In genomic region chr12:8914716-8915526, GRCh38 we compare ENCODE assay signal across 8 cellular contexts. TPM values are rescaled to one million over a fixed set of nuclear protein-coding genes. Genes with fewer than 3 reads are reported as not detected.
DNase-seq lines count a peak whose midpoint lies in the region; ATAC-seq, FAIRE-seq and TF ChIP-seq lines count a peak whose summit lies in the region.

No MANE protein-coding gene starts in this region.

- no peak for TF ChIP-seq CTCF in A549 (IDR thresholded peaks at IDR 0.05)

- WGBS in A549 (ENCODE audit: missing lambda C conversion rate) = 10% methylated on average over 28 of the region's 35 CpGs

- DNase-seq in A549 (ENCODE audit: low read depth in 1 of 2, low spot score in 1 of 2) = peak; percentile 70 to 71
- DNase-seq in NCI-H748 (lab: John Stamatoyannopoulos, UW; ENCODE audit: unreplicated experiment) = peak; percentile 65
- peak; percentile 46 for DNase-seq in activated T-cell treated with anti-CD3 and anti-CD28 coated beads for 1 hour (ENCODE audit: low read depth)
- DNase-seq in erythroblast (lab: John Stamatoyannopoulos, UW) = peak; percentile 40 to 44
- peak; percentile 29 for DNase-seq in myocyte (ENCODE audit: low read depth)
- peak; percentile 21 for DNase-seq in stimulated activated CD8-positive, alpha-beta memory T cell treated with anti-CD3 and anti-CD28 coated beads, Interleukin-7, amount 100 ng/mL, for 24 hours (ENCODE audit: low read depth)

- TF ChIP-seq RAD21 in A549 (conservative IDR thresholded peaks at IDR 0.05 in 1 of 2, IDR thresholded peaks at IDR 0.05 in 1 of 2) = no peak

- POLR2A ChIA-PET in A549 (lab: Yijun Ruan, JAX) = interaction anchor here (2.3 kb wide), 1 partner anchor 34 kb away, joined by 22 read pairs; the partner anchor contains the start of gene M6PR

- H3K4me3 ChIP-seq in A549 = peak overlapping the region; percentile 50

- H3K4me2 ChIP-seq in A549 = peak overlapping the region; percentile 87

- 0 out of 2 replicates have a peak, but pooled peaks have one; percentile 20 for TF ChIP-seq POLR2A in A549 (IDR thresholded peaks at IDR 0.05; ENCODE audit: low read length)
- no peak for TF ChIP-seq POLR2A in erythroblast (IDR thresholded peaks at IDR 0.05; ENCODE audit: low read length)

- peaks cover 18% of the 10 kb centered on the region for H3K4me1 ChIP-seq in A549

- ATAC-seq in A549 = peak; percentile 92 to 96
- ATAC-seq in GM18520 (IDR thresholded peaks at IDR 0.05; ENCODE audit: unreplicated experiment) = peak; percentile 45
- ATAC-seq in HG03097 (IDR thresholded peaks at IDR 0.05; ENCODE audit: low FRiP score, unreplicated experiment) = peak; percentile 37

- no peak for FAIRE-seq in A549 (lab: Jason Lieb, UNC)

- CTCF ChIA-PET in A549 (lab: Yijun Ruan, JAX) = interaction anchor here (0.6 to 2.5 kb wide), 6 partner anchors 24 to 302 kb away, joined by 3 to 12 read pairs (median 3); partner anchors contain the start of gene AICDA

- H3K9me3 ChIP-seq in A549 = no peaks in the 10 kb centered on the region

- TF ChIP-seq EP300 in A549 (IDR thresholded peaks at IDR 0.05) = no peak

- peak overlapping the region; percentile 83 to 89 for H3K27ac ChIP-seq in A549

TF ChIP-seq in A549, 52 proteins besides CTCF, POLR2A, EP300 and RAD21:
- no peak for TF ChIP-seq MAX (IDR thresholded peaks at IDR 0.05)
- TF ChIP-seq JUN (IDR thresholded peaks at IDR 0.05) = peak in 1 of 2 experiments; percentile 40; a peak in 1 of 5 replicates
- no peak for TF ChIP-seq CBX2 (IDR thresholded peaks at IDR 0.05; ENCODE audit: borderline replicate concordance, low read depth)
- TF ChIP-seq SMC3 (IDR thresholded peaks at IDR 0.05) = no peak
- no peak for TF ChIP-seq GATA3 (IDR thresholded peaks at IDR 0.05; ENCODE audit: borderline replicate concordance)
- TF ChIP-seq ZNF302 (CRISPR knock-in tag; IDR thresholded peaks at IDR 0.05) = no peak
- no peak for TF ChIP-seq KDM1A (IDR thresholded peaks at IDR 0.05; ENCODE audit: low read depth)
- TF ChIP-seq POLR2AphosphoS2 (conservative IDR thresholded peaks at IDR 0.05; ENCODE audit: low read length) = no peak
TF ChIP-seq in A549: peak in this region for 1.

RNA-seq across cellular contexts. Expression of gene PHC1, which starts 0.6 kb away (rescaled TPM):
- polyA plus RNA-seq in A549 (2011; rRNA removed) (26.5 and 40.5 TPM in 2 replicates), A549 (2017; fragmentation: RNase III; extraction: RNeasy Plus Mini Kit Qiagen cat#74134 plus additional on column Dnase treatment) (10.6 to 12.6 TPM (median 11.2 TPM) in 3 replicates)
- 13.8 and 17.9 TPM in 2 replicates for polyA plus RNA-seq in A549 (2012; cell fraction: cytosol; rRNA removed)
- 38.6 and 42.8 TPM in 2 replicates for polyA plus RNA-seq in A549 (2012; cell fraction: nucleus; rRNA removed)
- 30.9 and 33.5 TPM in 2 replicates for polyA minus RNA-seq in A549 (2011; rRNA and poly(A)+ RNA removed)
- 12.6 TPM in 2 replicates for total RNA-seq in myocyte
- polyA plus RNA-seq in myocyte (2012) = 16.4 TPM

RNA-seq across cellular contexts. Expression of gene M6PR, which starts 34.5 kb away (rescaled TPM):
- 162 and 227 TPM in 2 replicates for polyA plus RNA-seq in A549 (2011; rRNA removed)
- polyA plus RNA-seq in A549 (2012; cell fraction: cytosol; rRNA removed) = 95.6 and 106 TPM in 2 replicates
- polyA plus RNA-seq in A549 (2012; cell fraction: nucleus; rRNA removed) = 63.2 and 138 TPM in 2 replicates
- polyA plus RNA-seq in A549 (2017; fragmentation: RNase III; extraction: RNeasy Plus Mini Kit Qiagen cat#74134 plus additional on column Dnase treatment) = 145 to 187 TPM (median 182 TPM) in 3 replicates
- polyA minus RNA-seq in A549 (2011; rRNA and poly(A)+ RNA removed) = 264 and 270 TPM in 2 replicates
- total RNA-seq in myocyte = 148 and 170 TPM in 2 replicates
- 149 TPM for polyA plus RNA-seq in myocyte (2012)

Comparison
In these comparisons a context has a peak if more than half of its experiments do, and no peak if none do; other contexts are left out.
1. Peak in every context shown above with its lines: DNase-seq, ATAC-seq, H3K4me3 ChIP-seq and H3K27ac ChIP-seq.
2. ATAC-seq: peak in every context shown above with its lines; median percentile 94 in A549; 45 in GM18520; 37 in HG03097.